ENCODE assay signal across 23 cellular contexts in genomic region chr6:88814909-88815308, GRCh38.
A peak's percentile ranks its signal among the peaks of the same experiment; 100 is the strongest.
DNase-seq lines count a peak whose midpoint lies in the region; ATAC-seq and TF ChIP-seq lines count a peak whose summit lies in the region.
"Had no signal": no experiment of that assay in that cellular context is flagged by ENCODE, and none has a peak within 500 bp of the region (broad histone marks: within the 10 kb centered on the region; RNA-seq: fewer than 3 reads in every experiment).

No MANE protein-coding gene starts in this region.

- H2BK5ac ChIP-seq in mesendoderm (ENCODE audit: low read length) = no peak overlapping the region

- no peak overlapping the region for H3K27ac ChIP-seq in GM23248
- no peak overlapping the region for H3K27ac ChIP-seq in foreskin keratinocyte
- H3K27ac ChIP-seq in mesendoderm (ENCODE audit: low read depth, low read length) = no peak overlapping the region
- H3K27ac ChIP-seq: ascending aorta, C4-2B, right atrium auricular region, spleen had no signal

- H4K5ac ChIP-seq in mesendoderm (ENCODE audit: low read length) = no peak overlapping the region

- no peaks in the 10 kb centered on the region for H3K9me3 ChIP-seq in GM23248 (ENCODE audit: low read depth)
- H3K9me3 ChIP-seq: ascending aorta, MG63, right atrium auricular region, spleen had no signal

- no peak overlapping the region for H3K4me2 ChIP-seq in GM23248 (ENCODE audit: unreplicated experiment)
- H3K4me2 ChIP-seq in mesendoderm (ENCODE audit: low read length) = no peak overlapping the region

- ATAC-seq in foreskin keratinocyte = peak; percentile 69
- ATAC-seq: activated CD4-positive, CD25-positive, alpha-beta regulatory T cell treated with anti-CD3 and anti-CD28 coated beads, Interleukin-2, amount 50 U/mL, for 24 hours had no signal

- DNase-seq in GM23248 = peak; percentile 4
- peak; percentile 14 for DNase-seq in NCI-H226
- DNase-seq in foreskin keratinocyte = peak; percentile 4 to 7
- DNase-seq in mesendoderm = peak; percentile 57
- DNase-seq in NCI-H146 (lab: John Stamatoyannopoulos, UW) = no peak
- no peak for DNase-seq in NCI-H146 treated with DMSO at 0.1 percent for 48 hours (lab: John Stamatoyannopoulos, UW; ENCODE audit: unreplicated experiment)
- no peak for DNase-seq in GOT3 (lab: John Stamatoyannopoulos, UW)
- DNase-seq: activated CD4-positive, alpha-beta memory T cell treated with anti-CD3 and anti-CD28 coated beads for 36 hours; activated CD8-positive, alpha-beta memory T cell treated with anti-CD3 and anti-CD28 coated beads, Interleukin-2, amount 50 U/mL, for 4 hours; Calu3; MG63; NCI-H1417; NCI-H2081 treated with DMSO at 0.1 percent for 48 hours; NCI-H82; RPMI8226; spleen; substantia nigra; T-helper 1 cell had no signal

- no peaks in the 10 kb centered on the region for H4K20me1 ChIP-seq in GM23248 (ENCODE audit: insufficient read depth)

- no peak for TF ChIP-seq CTCF in foreskin keratinocyte (conservative IDR thresholded peaks at IDR 0.05)

- H3K18ac ChIP-seq in mesendoderm (ENCODE audit: low read length) = no peak overlapping the region

- no peak overlapping the region for H2BK15ac ChIP-seq in mesendoderm (replicated peaks; ENCODE audit: low read depth)

- H3K79me1 ChIP-seq in mesendoderm (ENCODE audit: low read length) = no peaks in the 10 kb centered on the region

- H3K23ac ChIP-seq in mesendoderm (ENCODE audit: low read length) = no peak overlapping the region

- H3K56ac ChIP-seq in mesendoderm (ENCODE audit: low read length) = no peak overlapping the region

- H4K8ac ChIP-seq in mesendoderm (ENCODE audit: low read depth, low read length) = no peak overlapping the region

- H3K9ac ChIP-seq in GM23248 (no peak overlapping the region), mesendoderm (ENCODE audit: low read length) (no peak overlapping the region)

- no peak overlapping the region for H2AK5ac ChIP-seq in mesendoderm (ENCODE audit: low read length)

- in situ Hi-C loops in GM23248 (cut with MboI) = no loop called here

- H3K9me2 ChIP-seq in GM23248 (ENCODE audit: insufficient read depth) = no peaks in the 10 kb centered on the region

- 83 to 87% methylated on average over 1 of the region's 1 CpG for WGBS in GM23248 (ENCODE audit: low coverage in 1 of 2, low lambda C conversion rate in 2 of 2, missing lambda C conversion rate in 2 of 2), 2 experiments
- no CpG with 5 or more reads among the region's 1 CpG for WGBS in mesendoderm (ENCODE audit: extremely low coverage, insufficient coverage, low lambda C conversion rate)

- H3K4me1 ChIP-seq in GM23248 (ENCODE audit: insufficient read depth) (0 out of 2 replicates have a peak, but pooled peaks cover 4% of the 10 kb centered on the region), foreskin keratinocyte (no peaks in the 10 kb centered on the region), mesendoderm (ENCODE audit: control insufficient read depth, low read depth, low read length) (no peaks in the 10 kb centered on the region)
- H3K4me1 ChIP-seq: ascending aorta, right atrium auricular region had no signal

- H3K36me3 ChIP-seq in GM23248 (ENCODE audit: low read depth) (no peaks in the 10 kb centered on the region), mesendoderm (ENCODE audit: control insufficient read depth, insufficient read depth, low read length) (no peaks in the 10 kb centered on the region)
- H3K36me3 ChIP-seq: ascending aorta, MG63, right atrium auricular region had no signal

- H3K79me2 ChIP-seq in GM23248 (ENCODE audit: insufficient read depth) = peaks cover 7% of the 10 kb centered on the region; the same call in 1 of the 2 replicates
- no peaks in the 10 kb centered on the region for H3K79me2 ChIP-seq in mesendoderm (ENCODE audit: control insufficient read depth, insufficient read depth, low read length)

- H2BK120ac ChIP-seq in mesendoderm (ENCODE audit: low read depth, low read length) = no peak overlapping the region

- H3K4ac ChIP-seq in mesendoderm (ENCODE audit: low read depth, low read length) = no peak overlapping the region

- H3K4me3 ChIP-seq in GM23248 (no peak overlapping the region), mesendoderm (ENCODE audit: low read length) (no peak overlapping the region)
- H3K4me3 ChIP-seq: ascending aorta, lung, MG63, right atrium auricular region, spleen had no signal

- no peaks in the 10 kb centered on the region for H3F3A ChIP-seq in GM23248 (ENCODE audit: insufficient read depth)

- no peaks in the 10 kb centered on the region for H3K27me3 ChIP-seq in GM23248 (replicated peaks; ENCODE audit: insufficient read depth)
- H3K27me3 ChIP-seq in foreskin keratinocyte = no peaks in the 10 kb centered on the region
- H3K27me3 ChIP-seq in mesendoderm (ENCODE audit: insufficient read depth, low read length, poor library complexity) = no peaks in the 10 kb centered on the region
- H3K27me3 ChIP-seq: ascending aorta, MG63, right atrium auricular region, spleen had no signal

- no peak overlapping the region for H2AFZ ChIP-seq in GM23248

Comparison
In these comparisons a context has a peak if more than half of its experiments do, and no peak if none do; other contexts are left out.
1. DNase-seq: peak in GM23248 (single experiment), NCI-H226 (single experiment), foreskin keratinocyte (2 of 2) and mesendoderm (single experiment); none in NCI-H146 (single experiment), NCI-H146 treated with DMSO at 0.1 percent for 48 hours (single experiment) and GOT3 (single experiment).